12 cellular contexts compared by ENCODE assay signal in the genomic region with DNA sequence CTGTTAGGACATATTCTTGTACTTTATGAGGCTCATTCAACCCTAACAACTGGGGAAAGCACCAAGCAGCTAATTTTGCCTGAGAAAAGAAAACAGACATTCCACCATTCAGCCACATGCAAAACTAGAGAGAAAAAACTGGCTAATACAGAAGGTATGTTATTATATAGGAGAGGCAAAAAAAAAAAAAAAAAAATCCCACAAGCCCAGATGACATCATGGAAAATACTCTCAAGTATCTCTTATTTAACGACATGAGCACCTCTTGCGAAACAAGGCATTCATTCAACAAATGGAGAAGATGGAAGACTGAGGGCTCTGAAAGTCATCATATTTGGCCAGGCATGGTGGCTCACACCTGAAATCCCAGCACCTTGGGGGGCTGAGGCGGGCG.
A peak's percentile ranks its signal among the peaks of the same experiment; 100 is the strongest.
DNase-seq lines count a peak whose midpoint lies in the region; ATAC-seq and TF ChIP-seq lines count a peak whose summit lies in the region.
"Had no signal": no experiment of that assay in that cellular context is flagged by ENCODE, and none has a peak within 500 bp of the region (broad histone marks: within the 10 kb centered on the region; RNA-seq: fewer than 3 reads in every experiment).

No MANE protein-coding gene starts in this region.

- DNase-seq in DMS79 (lab: John Stamatoyannopoulos, UW) (peak; percentile 5), DMS79 treated with DMSO at 0.1 percent for 48 hours (lab: John Stamatoyannopoulos, UW) (no peak), NCI-H2029 (lab: John Stamatoyannopoulos, UW) (peak; percentile 63), epithelial cell of esophagus (ENCODE audit: low read depth) (peak; percentile 91), type B pancreatic cell (ENCODE audit: extremely low spot score, unreplicated experiment) (no peak), NCI-H1930 (lab: John Stamatoyannopoulos, UW) (no peak), NCI-H1105 (lab: John Stamatoyannopoulos, UW) (no peak)
- DNase-seq: BE2C; effector CD8-positive, alpha-beta T cell had no signal

- H3K27ac Mint-ChIP-seq in type B pancreatic cell, result peak overlapping the region; percentile 85
- H3K27ac Mint-ChIP-seq: T-helper 2 cell treated with Interferon-gamma antibody and Interleukin-4, amounts not matched to agents 5 μg/mL and 100 μg/mL, for 36 hours had no signal

- no peaks in the 10 kb centered on the region for H3K27me3 Mint-ChIP-seq in type B pancreatic cell

- no peak overlapping the region for H3K4me3 ChIP-seq in epithelial cell of esophagus (ENCODE audit: low read length)
- H3K4me3 ChIP-seq: right atrium auricular region had no signal

- no peak for TF ChIP-seq CTCF in epithelial cell of esophagus (IDR thresholded peaks at IDR 0.05; ENCODE audit: insufficient read depth, low read depth, low read length, missing control alignments)
- TF ChIP-seq CTCF in type B pancreatic cell (conservative IDR thresholded peaks at IDR 0.05), result no peak

- peaks cover 21% of the 10 kb centered on the region for H3K4me1 Mint-ChIP-seq in type B pancreatic cell (ENCODE audit: unreplicated experiment)

- peak overlapping the region; percentile 13 for H3K4me3 Mint-ChIP-seq in type B pancreatic cell
- H3K4me3 Mint-ChIP-seq: T-helper 2 cell treated with Interferon-gamma antibody and Interleukin-4, amounts not matched to agents 5 μg/mL and 100 μg/mL, for 36 hours had no signal

- no peak for ATAC-seq in HG03520 (IDR thresholded peaks at IDR 0.05; ENCODE audit: unreplicated experiment)

- peaks cover 5% of the 10 kb centered on the region for H3K9me3 Mint-ChIP-seq in type B pancreatic cell
- H3K9me3 Mint-ChIP-seq: T-helper 2 cell treated with Interferon-gamma antibody and Interleukin-4, amounts not matched to agents 5 μg/mL and 100 μg/mL, for 36 hours had no signal

- H3K36me3 Mint-ChIP-seq in type B pancreatic cell, result peaks cover 23% of the 10 kb centered on the region

Comparison
In these comparisons a context has a peak if more than half of its experiments do, and no peak if none do; other contexts are left out.
1. DNase-seq: peak in DMS79 (single experiment), NCI-H2029 (single experiment) and epithelial cell of esophagus (single experiment); none in DMS79 treated with DMSO at 0.1 percent for 48 hours (single experiment), type B pancreatic cell (single experiment), NCI-H1930 (0 of 2) and NCI-H1105 (single experiment).